In genomic region chr22:46072981-46073682, GRCh38 we compare ENCODE assay signal across 8 cellular contexts.
DNase-seq lines count a peak whose midpoint lies in the region; ATAC-seq lines count a peak whose summit lies in the region.

No MANE protein-coding gene starts in this region.

- peaks cover 87% of the 10 kb centered on the region for H3K79me2 ChIP-seq in ACC112 (ENCODE audit: control insufficient read depth, insufficient read depth, low read length, unreplicated experiment)

- in situ Hi-C loops in G401 (cut with HindIII; ENCODE audit: low sequenced_read_pairs): no loop called here

- H3K9me3 ChIP-seq in HUES6 (ENCODE audit: control insufficient read depth, insufficient read depth, low read depth, low read length) (no peaks in the 10 kb centered on the region), mucosa of rectum (ENCODE audit: control insufficient read depth in 2 of 2, low read length in 2 of 2) (no peaks in the 10 kb centered on the region)

- H3K4me3 ChIP-seq in ACC112 (ENCODE audit: low read depth, low read length) (peak overlapping the region; percentile 96), HUES6 (ENCODE audit: low read depth, low read length) (peak overlapping the region; percentile 68; the same call in 1 of the 2 replicates), mucosa of rectum (ENCODE audit: low read length in 2 of 2) (peak overlapping the region; percentile 89 to 93)

- H3K27me3 ChIP-seq in ACC112 (ENCODE audit: insufficient read depth, low read length): no peaks in the 10 kb centered on the region
- H3K27me3 ChIP-seq in HUES6 (ENCODE audit: control insufficient read depth, insufficient read depth, low read length): peaks cover 66% of the 10 kb centered on the region
- no peaks in the 10 kb centered on the region for H3K27me3 ChIP-seq in mucosa of rectum (ENCODE audit: control insufficient read depth in 2 of 2, insufficient read depth in 2 of 2, low read length in 2 of 2)

- H3K9ac ChIP-seq in HUES6 (ENCODE audit: low read length) (no peak overlapping the region), mucosa of rectum (ENCODE audit: low read depth in 1 of 2, low read length in 2 of 2) (peak overlapping the region; percentile 95 to 98)

- H3K36me3 ChIP-seq in ACC112 (ENCODE audit: insufficient read depth, low read length): peaks cover 10% of the 10 kb centered on the region
- H3K36me3 ChIP-seq in HUES6 (ENCODE audit: control insufficient read depth, insufficient read depth, low read length): no peaks in the 10 kb centered on the region
- peaks cover 4 to 8% of the 10 kb centered on the region in 2 donors for H3K36me3 ChIP-seq in mucosa of rectum (ENCODE audit: control insufficient read depth in 2 of 2, insufficient read depth in 2 of 2, low read length in 2 of 2)

- DNase-seq in caudate nucleus (lab: John Stamatoyannopoulos, UW) (no peak), G401 (ENCODE audit: low spot score) (no peak), NCI-H146 (lab: John Stamatoyannopoulos, UW) (no peak)

- H2AFZ ChIP-seq in ACC112 (ENCODE audit: low read length, unreplicated experiment): no peak overlapping the region

- H3K4me1 ChIP-seq in ACC112 (ENCODE audit: control insufficient read depth, insufficient read depth, low read length, unreplicated experiment) (peaks cover 6% of the 10 kb centered on the region), HUES6 (ENCODE audit: control insufficient read depth, insufficient read depth, low read length) (peaks cover 34% of the 10 kb centered on the region; the same call in 1 of the 2 replicates), mucosa of rectum (ENCODE audit: control insufficient read depth in 2 of 2, insufficient read depth in 2 of 2, low read length in 2 of 2) (peaks cover 47 to 52% of the 10 kb centered on the region in 2 donors)

- ATAC-seq in GM18858 (IDR thresholded peaks at IDR 0.05; ENCODE audit: unreplicated experiment) (no peak), esophagus mucosa (no peak)

- H3K27ac ChIP-seq in ACC112 (ENCODE audit: low read depth, low read length): peak overlapping the region; percentile 92
- no peak overlapping the region for H3K27ac ChIP-seq in HUES6 (ENCODE audit: low read depth, low read length)
- H3K27ac ChIP-seq in caudate nucleus (ENCODE audit: low read depth, low read length): peak overlapping the region; percentile 84
- peak overlapping the region; percentile 97 to 98 for H3K27ac ChIP-seq in mucosa of rectum (ENCODE audit: low read depth in 2 of 2, low read length in 2 of 2)
